ENCODE assay signal across 22 cellular contexts in genomic region chr1:75482951-75483350, GRCh38.
"Had no signal": no experiment of that assay in that cellular context is flagged by ENCODE, and none has a peak within 500 bp of the region (broad histone marks: within the 10 kb centered on the region; RNA-seq: fewer than 3 reads in every experiment).

No MANE protein-coding gene starts in this region.

- H3K4me1 ChIP-seq: ascending aorta, colonic mucosa, esophagus squamous epithelium, left ventricle myocardium inferior, neural progenitor cell, prostate gland, tibial artery had no signal

- H3K36me3 ChIP-seq: ascending aorta, colonic mucosa, esophagus squamous epithelium, left ventricle myocardium inferior, neural progenitor cell, prostate gland, tibial artery had no signal

- H3K9me3 ChIP-seq: ascending aorta, colonic mucosa, mucosa of descending colon, prostate gland, tibial artery had no signal

- H3K4me3 ChIP-seq: ascending aorta, colonic mucosa, esophagus squamous epithelium, left ventricle myocardium inferior, neural progenitor cell, prostate gland, tibial artery had no signal

- H3K9ac ChIP-seq: neural progenitor cell had no signal

- H3K27ac ChIP-seq: ascending aorta, colonic mucosa, esophagus squamous epithelium, left ventricle myocardium inferior, neural progenitor cell, prostate gland, tibial artery had no signal

- H2AFZ ChIP-seq: neural progenitor cell had no signal

- H3K4me2 ChIP-seq: neural progenitor cell had no signal

- ATAC-seq: activated CD8-positive, alpha-beta T cell treated with anti-CD3 and anti-CD28 coated beads for 36 hours; mucosa of descending colon; right cardiac atrium had no signal

- H3K27me3 ChIP-seq: ascending aorta, colonic mucosa, esophagus squamous epithelium, neural progenitor cell, tibial artery had no signal

- DNase-seq: activated B cell treated with CpG ODN at 0.5 μM for 24 hours; activated CD4-positive, alpha-beta T cell treated with anti-CD3 and anti-CD28 coated beads for 48 hours; activated CD8-positive, alpha-beta T cell treated with anti-CD3 and anti-CD28 coated beads for 36 hours; activated effector memory CD4-positive, alpha-beta T cell treated with anti-CD3 and anti-CD28 coated beads, Interleukin-2, amount 50 U/mL, for 16 hours; activated naive CD4-positive, alpha-beta T cell treated with anti-CD3 and anti-CD28 coated beads, Interleukin-2, amount 50 U/mL, for 16 hours; activated T-cell treated with anti-CD3 and anti-CD28 coated beads, Interleukin-2, amount 50 U/mL, for 24 hours; colonic mucosa; effector CD8-positive, alpha-beta T cell; esophagus squamous epithelium; immature natural killer cell; kidney glomerular epithelial cell; left ventricle myocardium inferior; mucosa of descending colon; naive B cell; right cardiac atrium; stimulated activated CD4-positive, alpha-beta T cell treated with anti-CD3 and anti-CD28 coated beads, Interleukin-2, amount 100 ng/mL, for 24 hours; stimulated activated naive CD4-positive, alpha-beta T cell treated with Interleukin-2 at 50 U/mL for 16 hours; substantia nigra; tibial artery had no signal
